8 cellular contexts compared by ENCODE assay signal in the genomic region with DNA sequence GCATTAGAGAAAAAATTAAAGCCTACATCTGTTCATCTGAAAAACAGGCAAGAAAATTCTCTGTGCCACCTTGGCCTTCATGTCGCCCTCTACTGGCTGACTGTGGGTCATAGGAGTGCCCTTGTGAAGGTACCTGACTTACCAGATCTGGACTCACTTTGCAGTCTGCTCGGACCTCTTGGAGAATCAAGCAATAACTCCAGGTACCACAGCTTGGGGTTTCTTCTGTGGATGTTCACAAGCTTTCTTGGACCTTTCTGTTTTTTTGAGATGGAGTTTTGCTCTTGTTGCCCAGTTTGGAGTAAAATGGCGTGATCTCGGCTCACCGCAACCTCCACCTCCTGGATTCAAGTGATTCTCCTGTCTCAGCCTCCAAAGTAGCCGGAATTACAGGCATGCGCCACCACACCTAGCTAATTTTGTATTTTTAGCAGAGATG. TPM values are rescaled to one million over a fixed set of nuclear protein-coding genes. Genes with fewer than 3 reads are reported as not detected.
DNase-seq lines count a peak whose midpoint lies in the region; ATAC-seq and TF ChIP-seq lines count a peak whose summit lies in the region.

No MANE protein-coding gene starts in this region.

- no peak overlapping the region for H3K4me2 ChIP-seq in MM.1S (ENCODE audit: low read depth, low read length)

- H3K27ac ChIP-seq in MM.1S (ENCODE audit: low read length): no peak overlapping the region

- no peak overlapping the region for H3K9ac ChIP-seq in MM.1S (ENCODE audit: low read length)

- no peaks in the 10 kb centered on the region for H4K20me1 ChIP-seq in MM.1S (ENCODE audit: insufficient read depth, low read length)

- no peak overlapping the region for H2AFZ ChIP-seq in MM.1S (ENCODE audit: low read length)

- H3K4me1 ChIP-seq in MM.1S (ENCODE audit: low read length): no peaks in the 10 kb centered on the region

- TF ChIP-seq CTCF in MM.1S (IDR thresholded peaks at IDR 0.05; ENCODE audit: low read length): peak; percentile 61
- peak; percentile 11 for TF ChIP-seq CTCF in retinal pigment epithelial cell (conservative IDR thresholded peaks at IDR 0.05; ENCODE audit: low read depth, low read length)

- no peaks in the 10 kb centered on the region for H3F3A ChIP-seq in MM.1S (ENCODE audit: insufficient read depth, low read length)

- no peaks in the 10 kb centered on the region for H3K36me3 ChIP-seq in MM.1S (replicated peaks; ENCODE audit: insufficient read depth, low read length)

- H3K79me2 ChIP-seq in MM.1S (ENCODE audit: low read length): no peaks in the 10 kb centered on the region

- H3K4me3 ChIP-seq in MM.1S (ENCODE audit: low read length) (no peak overlapping the region), retinal pigment epithelial cell (ENCODE audit: low read length) (no peak overlapping the region)

- ATAC-seq in GM19463 (IDR thresholded peaks at IDR 0.05; ENCODE audit: unreplicated experiment) (no peak), GM18517 (IDR thresholded peaks at IDR 0.05; ENCODE audit: unreplicated experiment) (no peak), GM21447 (IDR thresholded peaks at IDR 0.05; ENCODE audit: unreplicated experiment) (no peak), GM21526 (IDR thresholded peaks at IDR 0.05; ENCODE audit: low FRiP score, unreplicated experiment) (no peak)

- H3K9me3 ChIP-seq in MM.1S (replicated peaks; ENCODE audit: insufficient read depth, low read length): no peaks in the 10 kb centered on the region

- H3K9me2 ChIP-seq in MM.1S (replicated peaks; ENCODE audit: insufficient read depth, low read length): no peaks in the 10 kb centered on the region

- peak; percentile 11 for DNase-seq in Daoy (ENCODE audit: low read depth)
- peak; percentile 30 for DNase-seq in MM.1S
- peak; percentile 40 to 51 for DNase-seq in activated T-cell treated with anti-CD3 and anti-CD28 coated beads, Interleukin-2, amount 50 U/mL, for 48 hours
- no peak for DNase-seq in retinal pigment epithelial cell (ENCODE audit: low read depth)

- H3K27me3 ChIP-seq in MM.1S (replicated peaks; ENCODE audit: insufficient read depth, low read length): no peaks in the 10 kb centered on the region

RNA-seq across cellular contexts. Expression of gene PRAMEF18, which starts 2.4 kb away (rescaled TPM):
- not detected in 2 replicates for total RNA-seq in Daoy (2014; rRNA removed; shearing (Covaris generic))

RNA-seq across cellular contexts. Expression of gene PRAMEF5, which starts 25.6 kb away (rescaled TPM):
- not detected in 2 replicates for total RNA-seq in Daoy (2014; rRNA removed; shearing (Covaris generic))

RNA-seq across cellular contexts. Expression of gene PRAMEF13, which starts 27.2 kb away (rescaled TPM):
- total RNA-seq in Daoy (2014; rRNA removed; shearing (Covaris generic)): not detected in 2 replicates

RNA-seq across cellular contexts. Expression of gene PRAMEF8, which starts 56.6 kb away (rescaled TPM):
- not detected in 2 replicates for total RNA-seq in Daoy (2014; rRNA removed; shearing (Covaris generic))

RNA-seq across cellular contexts. Expression of gene PRAMEF9, which starts 56.7 kb away (rescaled TPM):
- not detected in 2 replicates for total RNA-seq in Daoy (2014; rRNA removed; shearing (Covaris generic))
